11 cellular contexts compared by ENCODE assay signal in the genomic region with DNA sequence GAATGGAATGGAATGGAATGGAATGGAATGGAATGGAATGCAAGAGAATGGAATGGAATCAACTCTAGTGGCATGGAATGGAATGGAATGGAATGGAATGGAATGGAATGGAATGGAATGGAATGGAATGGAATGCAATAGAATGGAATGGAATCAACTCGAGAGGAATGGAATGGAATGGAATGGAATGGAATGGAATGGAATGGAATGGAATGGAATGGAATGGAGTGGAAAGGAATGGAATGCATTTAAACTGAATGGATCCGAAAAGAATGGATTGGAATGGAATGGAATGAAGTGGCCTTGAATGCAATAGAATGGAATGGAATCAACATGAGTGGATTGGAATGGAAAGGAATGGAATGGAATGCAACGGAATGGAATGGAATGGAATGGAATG. TPM values are rescaled to one million over a fixed set of nuclear protein-coding genes. Genes with fewer than 3 reads are reported as not detected.
DNase-seq lines count a peak whose midpoint lies in the region; ATAC-seq, FAIRE-seq and TF ChIP-seq lines count a peak whose summit lies in the region.
"Not testable (repeated sequence)": the region's sequence is repeated elsewhere in the genome, so short reads cannot be mapped to it uniquely, and the experiment has no call there.
"Had no signal": no experiment of that assay in that cellular context is flagged by ENCODE, and none has a peak within 500 bp of the region (broad histone marks: within the 10 kb centered on the region; RNA-seq: fewer than 3 reads in every experiment).

No MANE protein-coding gene starts in this region.

- not testable (repeated sequence) for H2AK5ac ChIP-seq in H1 (ENCODE audit: low read depth, low read length); mesendoderm (ENCODE audit: low read length); neuronal stem cell (ENCODE audit: low read depth, low read length)

- not testable (repeated sequence) for H2BK12ac ChIP-seq in H1 (ENCODE audit: low read depth, low read length); neuronal stem cell (ENCODE audit: low read length)

- 66% methylated on average over 3 of the region's 3 CpGs; no CpG with 5 or more reads in 1 of the 2 experiments for WGBS in H1 (ENCODE audit: extremely low coverage in 1 of 2, insufficient coverage in 1 of 2, insufficient read length in 1 of 2, insufficient replicate concordance in 2 of 2, low coverage in 1 of 2, low lambda C conversion rate in 2 of 2, missing lambda C conversion rate in 1 of 2), 2 experiments
- 69 to 77% (median 72%) methylated on average over 3 of the region's 3 CpGs for WGBS in heart left ventricle, 4 donors
- no CpG with 5 or more reads among the region's 3 CpGs for WGBS in mesendoderm (ENCODE audit: extremely low coverage, insufficient coverage, low lambda C conversion rate)
- WGBS in neuronal stem cell (ENCODE audit: extremely low coverage in 2 of 2, insufficient read length in 2 of 2, insufficient replicate concordance in 1 of 2), 2 donors: no CpG with 5 or more reads among the region's 3 CpGs

- H3K27me3 ChIP-seq in H1 (replicated peaks in 1 of 4; ENCODE audit: control insufficient read depth in 3 of 4, extremely low read depth in 1 of 4, insufficient read depth in 3 of 4, low read length in 3 of 4); heart left ventricle; mesendoderm (ENCODE audit: insufficient read depth, low read length, poor library complexity); upper lobe of right lung: not testable (repeated sequence)
- peaks cover 0 to 19% (median 0%) of the 10 kb centered on the region in 3 experiments for H3K27me3 ChIP-seq in neuronal stem cell (ENCODE audit: control insufficient read depth in 3 of 3, insufficient read depth in 3 of 3, low read depth in 1 of 3, low read length in 3 of 3)

- not testable (repeated sequence) for H3K9me3 ChIP-seq in H1 (ENCODE audit: insufficient read depth in 2 of 2, low read depth in 1 of 2, low read length in 1 of 2); heart left ventricle; neuronal stem cell (replicated peaks in 1 of 2; ENCODE audit: control insufficient read depth in 2 of 2, insufficient read depth in 1 of 2, low read depth in 1 of 2, low read length in 2 of 2); upper lobe of right lung

- H3K56ac ChIP-seq in H1 (replicated peaks; ENCODE audit: insufficient read length, low read depth, low read length); mesendoderm (ENCODE audit: low read length): not testable (repeated sequence)

- H3K23ac ChIP-seq in H1 (ENCODE audit: insufficient read length); mesendoderm (ENCODE audit: low read length); neuronal stem cell (ENCODE audit: low read depth, low read length, poor library complexity): not testable (repeated sequence)

- H3K36me3 ChIP-seq in H1 (ENCODE audit: control insufficient read depth in 2 of 4, insufficient read depth in 4 of 4, low read length in 3 of 4); heart left ventricle; mesendoderm (ENCODE audit: control insufficient read depth, insufficient read depth, low read length); neuronal stem cell (replicated peaks in 1 of 2; ENCODE audit: control insufficient read depth in 2 of 2, insufficient read depth in 2 of 2, low read length in 2 of 2); upper lobe of right lung: not testable (repeated sequence)

- CTCF ChIA-PET in H1 (lab: Charles Lee; ENCODE audit: partially characterized antibody): not testable (repeated sequence)

- H2BK5ac ChIP-seq in H1 (ENCODE audit: low read depth, low read length); mesendoderm (ENCODE audit: low read length); neuronal stem cell (ENCODE audit: low read length): not testable (repeated sequence)

- not testable (repeated sequence) for H3K4ac ChIP-seq in H1 (replicated peaks; ENCODE audit: insufficient read length, low read depth, low read length); mesendoderm (ENCODE audit: low read depth, low read length); neuronal stem cell (ENCODE audit: low read length)

- not testable (repeated sequence) for TF ChIP-seq RAD21 in H1 (IDR thresholded peaks at IDR 0.05 in 1 of 2, conservative IDR thresholded peaks at IDR 0.05 in 1 of 2; ENCODE audit: low read depth in 2 of 2, low read length in 2 of 2)

- H3K27ac ChIP-seq in H1 (ENCODE audit: low read depth, low read length); heart left ventricle; mesendoderm (ENCODE audit: low read depth, low read length); neuronal stem cell (replicated peaks; ENCODE audit: low read length); upper lobe of right lung: not testable (repeated sequence)

- not testable (repeated sequence) for H2AFZ ChIP-seq in H1 (ENCODE audit: low read length); neuronal stem cell (ENCODE audit: low read length)

- not testable (repeated sequence) for H2BK20ac ChIP-seq in H1 (ENCODE audit: low read length)

- not testable (repeated sequence) for H3K23me2 ChIP-seq in H1 (ENCODE audit: low read depth, low read length)

- H3K4me3 ChIP-seq in AG10803 (ENCODE audit: low read length); H1 (ENCODE audit: extremely low read depth in 1 of 4, insufficient read depth in 2 of 4, low read depth in 3 of 4, low read length in 4 of 4); heart left ventricle; mesendoderm (ENCODE audit: low read length); neuronal stem cell (ENCODE audit: low read length in 2 of 2); upper lobe of right lung: not testable (repeated sequence)

- TF ChIP-seq POLR2A in H1 (IDR thresholded peaks at IDR 0.05; ENCODE audit: control extremely low read depth in 1 of 2, low read depth in 2 of 2, low read length in 2 of 2); heart left ventricle (IDR thresholded peaks at IDR 0.05): not testable (repeated sequence)

- TF ChIP-seq EP300 in H1 (IDR thresholded peaks at IDR 0.05; ENCODE audit: borderline replicate concordance in 1 of 2, low read depth in 2 of 2, low read length in 2 of 2): not testable (repeated sequence)

- H2BK120ac ChIP-seq in H1 (replicated peaks; ENCODE audit: low read depth, low read length); mesendoderm (ENCODE audit: low read depth, low read length); neuronal stem cell (ENCODE audit: low read depth, low read length): not testable (repeated sequence)

- ATAC-seq in heart left ventricle (peak; percentile 27 to 53 (median 40)), upper lobe of right lung (peak; percentile 69)

- H2BK15ac ChIP-seq in H1 (ENCODE audit: low read length); mesendoderm (replicated peaks; ENCODE audit: low read depth); neuronal stem cell (ENCODE audit: low read length): not testable (repeated sequence)

- H3K4me1 ChIP-seq in H1 (replicated peaks in 1 of 4; ENCODE audit: control insufficient read depth in 3 of 4, insufficient read depth in 4 of 4, low read length in 3 of 4); mesendoderm (ENCODE audit: control insufficient read depth, low read depth, low read length); upper lobe of right lung: not testable (repeated sequence)
- H3K4me1 ChIP-seq in heart left ventricle (peaks cover 0 to 23% (median 7%) of the 10 kb centered on the region in 12 donors), neuronal stem cell (ENCODE audit: control insufficient read depth in 2 of 2, insufficient read depth in 1 of 2, low read depth in 1 of 2, low read length in 2 of 2) (peaks cover 0 to 13% of the 10 kb centered on the region in 2 donors)

- H3K79me2 ChIP-seq in H1 (ENCODE audit: control insufficient read depth in 1 of 2, insufficient read depth in 2 of 2, low read length in 2 of 2); mesendoderm (ENCODE audit: control insufficient read depth, insufficient read depth, low read length): not testable (repeated sequence)

- H4K20me1 ChIP-seq in H1 (replicated peaks in 1 of 2; ENCODE audit: control insufficient read depth in 1 of 2, insufficient read depth in 2 of 2, low read length in 2 of 2): not testable (repeated sequence)

- not testable (repeated sequence) for H3K79me1 ChIP-seq in H1 (ENCODE audit: low read depth, low read length); mesendoderm (ENCODE audit: low read length); neuronal stem cell (ENCODE audit: low read depth, low read length)

- H3K4me2 ChIP-seq in H1 (ENCODE audit: insufficient read depth in 1 of 2, low read depth in 2 of 2, low read length in 2 of 2); mesendoderm (ENCODE audit: low read length); neuronal stem cell (ENCODE audit: insufficient read depth, low read length, poor library complexity, severe bottlenecking): not testable (repeated sequence)

- H3K9ac ChIP-seq in H1 (replicated peaks in 1 of 4; ENCODE audit: extremely low read depth in 1 of 4, low read depth in 3 of 4, low read length in 3 of 4); mesendoderm (ENCODE audit: low read length); neuronal stem cell (ENCODE audit: low read depth, low read length, poor library complexity): not testable (repeated sequence)

- POLR2A ChIA-PET in H1 (lab: Charles Lee; ENCODE audit: partially characterized antibody): not testable (repeated sequence)

- H4K5ac ChIP-seq in H1 (ENCODE audit: insufficient read length, low read depth, low read length); mesendoderm (ENCODE audit: low read length): not testable (repeated sequence)

- H4K91ac ChIP-seq in H1 (replicated peaks; ENCODE audit: insufficient read length, low read length); neuronal stem cell (ENCODE audit: low read depth, low read length, poor library complexity): not testable (repeated sequence)

- intact Hi-C loops in heart left ventricle (cut with DNase I): loop anchor here in 1 of 10 donors (10.0 kb wide), 1 partner anchor 47 kb away; no protein-coding TSS in a partner anchor
- intact Hi-C loops in upper lobe of right lung (cut with DNase I): not testable (repeated sequence)

- not testable (repeated sequence) for FAIRE-seq in H1 (lab: Jason Lieb, UNC)

- not testable (repeated sequence) for H3K18ac ChIP-seq in H1 (ENCODE audit: extremely low read depth, low read length); mesendoderm (ENCODE audit: low read length); neuronal stem cell (ENCODE audit: low read length)

- not testable (repeated sequence) for TF ChIP-seq CTCF in AG10803 (conservative IDR thresholded peaks at IDR 0.05; ENCODE audit: low read length); H1 (IDR thresholded peaks at IDR 0.05; ENCODE audit: control extremely low read depth in 1 of 3, insufficient read depth in 1 of 3, low read depth in 1 of 3, low read length in 3 of 3); heart left ventricle (IDR thresholded peaks at IDR 0.05); upper lobe of right lung (IDR thresholded peaks at IDR 0.05)

- not testable (repeated sequence) for H4K8ac ChIP-seq in H1 (ENCODE audit: extremely low read depth, insufficient read depth, low read length); mesendoderm (ENCODE audit: low read depth, low read length); neuronal stem cell (ENCODE audit: low read depth, low read length)

- not testable (repeated sequence) for H3K14ac ChIP-seq in H1 (ENCODE audit: insufficient read length); neuronal stem cell (ENCODE audit: low read length)

- DNase-seq in AG10803 (ENCODE audit: low read depth): peak; percentile 54
- DNase-seq in RPMI7951 (ENCODE audit: low read depth): peak; percentile 38
- not testable (repeated sequence) for DNase-seq in H1 (ENCODE audit: low read depth in 1 of 2, low spot score in 2 of 2); heart left ventricle; upper lobe of right lung
- DNase-seq in kidney tubule cell (ENCODE audit: low spot score): peak; percentile 23
- DNase-seq in mesendoderm: peak; percentile 83
- DNase-seq in neuronal stem cell (ENCODE audit: low spot score): peak; percentile 51

RNA-seq across cellular contexts. Expression of a gene that starts 5.4 kb away (rescaled TPM):
- not detected in 2 replicates for total RNA-seq in RPMI7951 (2014; rRNA removed; shearing (Covaris generic))
- total RNA-seq in H1 (2021; fragmentation: NEBNext Ultra II Directional; extraction: Animal tissue kit (Norgen Biotek cat#: 25700)): 15.3 and 15.4 TPM in 2 replicates
- 6.1 and 6.4 TPM in 2 replicates for polyA plus RNA-seq in H1 (2011; rRNA removed)
- polyA plus RNA-seq in H1 (2011; cell fraction: cytosol; rRNA removed): 6.7 TPM
- polyA plus RNA-seq in H1 (2011; cell fraction: nucleus; rRNA removed): 6.8 TPM
- 5.8 to 7.9 TPM (median 7.4 TPM) in 4 replicates for polyA plus RNA-seq in H1 (2012, experiment 1 of 2)
- 2.0 TPM for polyA plus RNA-seq in H1 (2012, experiment 2 of 2)
- polyA plus RNA-seq in H1 (2013, experiment 1 of 2): 14.5 TPM
- 13.1 TPM for polyA plus RNA-seq in H1 (2013, experiment 2 of 2)
- polyA minus RNA-seq in H1 (2011; rRNA and poly(A)+ RNA removed): 11.6 and 13.7 TPM in 2 replicates
- polyA minus RNA-seq in H1 (2011; cell fraction: cytosol; rRNA and poly(A)+ RNA removed): 7.5 TPM
- polyA minus RNA-seq in H1 (2011; cell fraction: nucleus; rRNA and poly(A)+ RNA removed): 24.9 TPM
- total RNA-seq in heart left ventricle: 10 to 100 TPM in 3 of 9 donors, 1 to 10 TPM in 6; 2.5 to 23.9 (median 5.2) TPM
- polyA plus RNA-seq in heart left ventricle: 1 to 10 TPM; 3.9 to 5.1 TPM
- polyA plus RNA-seq in mesendoderm (2013, experiment 1 of 2): 3.3 TPM
- 3.7 TPM for polyA plus RNA-seq in mesendoderm (2013, experiment 2 of 2)
- polyA plus RNA-seq in neuronal stem cell (2013, experiment 1 of 2): 14.0 TPM
- 14.1 TPM for polyA plus RNA-seq in neuronal stem cell (2013, experiment 2 of 2)
- 72.0 TPM for total RNA-seq in upper lobe of right lung
- total RNA-seq: CD8-positive, alpha-beta memory T cell; H4; PC-3 had no signal
